1 cellular context compared by ENCODE assay signal in the genomic region with DNA sequence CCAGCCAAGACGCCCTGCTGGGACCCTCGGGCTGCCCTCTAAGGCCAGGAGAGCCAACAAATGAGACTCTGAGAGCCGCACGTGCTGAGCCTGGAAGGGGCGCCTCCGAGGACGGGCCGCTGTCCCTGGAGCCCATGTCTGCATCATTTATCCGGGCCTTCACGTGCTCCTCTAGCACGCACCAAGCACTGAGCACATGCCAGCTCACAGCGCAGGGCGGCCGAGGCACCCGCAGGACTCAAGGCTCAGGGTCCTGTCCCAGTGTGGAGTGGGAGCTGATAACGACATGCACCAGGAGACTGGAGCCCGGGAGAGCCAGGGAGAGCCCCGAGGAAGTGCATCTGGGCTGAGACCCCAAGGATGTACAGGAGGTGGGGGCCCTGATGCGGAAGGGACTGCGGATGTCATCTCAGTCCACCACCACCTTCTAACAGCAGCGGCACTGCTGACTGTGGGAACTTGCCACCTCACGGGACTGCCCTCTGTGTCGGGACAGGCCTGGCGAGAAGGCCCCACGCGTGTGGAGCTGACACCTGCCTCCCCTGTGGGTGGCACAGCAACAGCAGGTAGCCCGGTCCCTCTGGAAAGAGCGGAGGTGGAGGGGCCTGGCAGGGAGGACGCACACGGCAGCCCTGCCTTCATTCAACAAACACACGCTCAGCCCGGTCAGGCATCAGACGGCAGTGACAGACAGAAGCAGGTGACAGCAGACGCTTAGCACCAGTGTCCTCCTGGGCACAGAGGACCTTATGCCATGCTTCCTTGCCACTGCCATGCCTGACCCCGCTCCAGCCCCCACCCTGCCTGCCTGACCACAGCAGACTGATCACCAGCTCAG.
A peak's percentile ranks its signal among the peaks of the same experiment; 100 is the strongest.
TF ChIP-seq lines count a peak whose summit lies in the region.

No MANE protein-coding gene starts in this region.

TF ChIP-seq in K562, 482 proteins besides CTCF, POLR2A, EP300 and RAD21 (continued from another document):
- TF ChIP-seq, protein P1, sequence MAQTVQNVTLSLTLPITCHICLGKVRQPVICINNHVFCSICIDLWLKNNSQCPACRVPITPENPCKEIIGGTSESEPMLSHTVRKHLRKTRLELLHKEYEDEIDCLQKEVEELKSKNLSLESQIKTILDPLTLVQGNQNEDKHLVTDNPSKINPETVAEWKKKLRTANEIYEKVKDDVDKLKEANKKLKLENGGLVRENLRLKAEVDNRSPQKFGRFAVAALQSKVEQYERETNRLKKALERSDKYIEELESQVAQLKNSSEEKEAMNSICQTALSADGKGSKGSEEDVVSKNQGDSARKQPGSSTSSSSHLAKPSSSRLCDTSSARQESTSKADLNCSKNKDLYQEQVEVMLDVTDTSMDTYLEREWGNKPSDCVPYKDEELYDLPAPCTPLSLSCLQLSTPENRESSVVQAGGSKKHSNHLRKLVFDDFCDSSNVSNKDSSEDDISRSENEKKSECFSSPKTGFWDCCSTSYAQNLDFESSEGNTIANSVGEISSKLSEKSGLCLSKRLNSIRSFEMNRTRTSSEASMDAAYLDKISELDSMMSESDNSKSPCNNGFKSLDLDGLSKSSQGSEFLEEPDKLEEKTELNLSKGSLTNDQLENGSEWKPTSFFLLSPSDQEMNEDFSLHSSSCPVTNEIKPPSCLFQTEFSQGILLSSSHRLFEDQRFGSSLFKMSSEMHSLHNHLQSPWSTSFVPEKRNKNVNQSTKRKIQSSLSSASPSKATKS (CRISPR knock-in tag; IDR thresholded peaks at IDR 0.05), result no peak
- TF ChIP-seq NRF1 (conservative IDR thresholded peaks at IDR 0.05 in 1 of 2, IDR thresholded peaks at IDR 0.05 in 1 of 2) (0 out of 4 replicates have a peak, but pooled peaks of 1 of the 2 experiments have one; percentile 14), LEF1 (IDR thresholded peaks at IDR 0.05) (no peak), ASH1L (IDR thresholded peaks at IDR 0.05; ENCODE audit: borderline replicate concordance, low read depth, partially characterized antibody) (no peak), HMGN3 (IDR thresholded peaks at IDR 0.05; ENCODE audit: borderline replicate concordance, extremely low read depth, insufficient read length, low read depth, low read length) (peak; percentile 18), CEBPG (CRISPR knock-in tag; IDR thresholded peaks at IDR 0.05) (0 out of 2 replicates have a peak, but pooled peaks have one; percentile 10), CEBPG (tag; conservative IDR thresholded peaks at IDR 0.05 in 1 of 2, IDR thresholded peaks at IDR 0.05 in 1 of 2) (no peak), ZBTB33 (CRISPR knock-in tag; IDR thresholded peaks at IDR 0.05) (peak; percentile 3; the same call in 1 of the 2 replicates), SP1 (CRISPR knock-in tag; IDR thresholded peaks at IDR 0.05) (0 out of 2 replicates have a peak, but pooled peaks have one; percentile 23), EGR1 (conservative IDR thresholded peaks at IDR 0.05) (no peak), NKRF (IDR thresholded peaks at IDR 0.05; ENCODE audit: borderline replicate concordance) (peak; percentile 30; the same call in 1 of the 2 replicates), MECOM (CRISPR knock-in tag; IDR thresholded peaks at IDR 0.05) (no peak), SUPT5H (IDR thresholded peaks at IDR 0.05) (0 out of 2 replicates have a peak, but pooled peaks have one; percentile 30), CAMTA2 (CRISPR knock-in tag; conservative IDR thresholded peaks at IDR 0.05) (peak; percentile 44; the same call in 1 of the 2 replicates), PATZ1 (CRISPR knock-in tag; IDR thresholded peaks at IDR 0.05; ENCODE audit: borderline replicate concordance) (no peak), CTBP1 (IDR thresholded peaks at IDR 0.05; ENCODE audit: borderline replicate concordance) (0 out of 2 replicates have a peak, but pooled peaks have one; percentile 4)
- TF ChIP-seq, protein P2, sequence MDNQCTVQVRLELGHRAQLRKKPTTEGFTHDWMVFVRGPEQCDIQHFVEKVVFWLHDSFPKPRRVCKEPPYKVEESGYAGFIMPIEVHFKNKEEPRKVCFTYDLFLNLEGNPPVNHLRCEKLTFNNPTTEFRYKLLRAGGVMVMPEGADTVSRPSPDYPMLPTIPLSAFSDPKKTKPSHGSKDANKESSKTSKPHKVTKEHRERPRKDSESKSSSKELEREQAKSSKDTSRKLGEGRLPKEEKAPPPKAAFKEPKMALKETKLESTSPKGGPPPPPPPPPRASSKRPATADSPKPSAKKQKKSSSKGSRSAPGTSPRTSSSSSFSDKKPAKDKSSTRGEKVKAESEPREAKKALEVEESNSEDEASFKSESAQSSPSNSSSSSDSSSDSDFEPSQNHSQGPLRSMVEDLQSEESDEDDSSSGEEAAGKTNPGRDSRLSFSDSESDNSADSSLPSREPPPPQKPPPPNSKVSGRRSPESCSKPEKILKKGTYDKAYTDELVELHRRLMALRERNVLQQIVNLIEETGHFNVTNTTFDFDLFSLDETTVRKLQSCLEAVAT (IDR thresholded peaks at IDR 0.05), result 0 out of 4 replicates have a peak, but pooled peaks of 1 of the 2 experiments have one; percentile 21
- TF ChIP-seq, protein P3, sequence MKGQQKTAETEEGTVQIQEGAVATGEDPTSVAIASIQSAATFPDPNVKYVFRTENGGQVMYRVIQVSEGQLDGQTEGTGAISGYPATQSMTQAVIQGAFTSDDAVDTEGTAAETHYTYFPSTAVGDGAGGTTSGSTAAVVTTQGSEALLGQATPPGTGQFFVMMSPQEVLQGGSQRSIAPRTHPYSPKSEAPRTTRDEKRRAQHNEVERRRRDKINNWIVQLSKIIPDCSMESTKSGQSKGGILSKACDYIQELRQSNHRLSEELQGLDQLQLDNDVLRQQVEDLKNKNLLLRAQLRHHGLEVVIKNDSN (CRISPR knock-in tag; IDR thresholded peaks at IDR 0.05), result peak; percentile 8; the same call in 1 of the 2 replicates
